Comparison of ENCODE assay signal across 1 cellular context in the genomic region with DNA sequence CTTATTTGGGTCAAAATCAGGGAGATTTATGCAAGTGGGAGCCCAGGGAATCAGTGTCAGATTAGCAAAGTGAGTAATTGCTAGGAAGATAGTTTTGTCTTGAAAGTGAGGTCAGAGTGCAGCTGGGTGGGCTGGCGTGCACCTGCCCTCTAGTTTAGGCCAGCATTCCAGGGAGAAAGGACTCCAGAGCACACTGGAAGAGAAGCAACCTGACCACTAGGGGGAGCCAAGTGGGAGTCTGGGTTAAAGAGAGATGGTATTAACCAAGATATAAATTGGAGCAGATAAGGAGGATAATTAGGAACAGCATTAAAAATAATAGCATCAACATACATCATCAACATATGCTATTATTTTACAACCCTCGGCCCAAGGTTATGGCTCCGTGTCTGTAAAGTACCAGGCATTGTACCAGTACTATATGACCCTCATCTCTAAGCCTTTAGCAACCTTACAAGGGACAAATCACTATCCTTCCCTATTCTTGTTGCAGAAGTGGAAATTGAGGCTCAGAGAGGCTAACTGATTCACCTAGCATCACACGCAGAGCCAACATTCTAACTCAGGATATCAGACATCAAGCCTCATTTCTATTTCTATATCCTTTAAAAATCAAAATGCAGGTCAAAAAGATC.
A peak's percentile ranks its signal among the peaks of the same experiment; 100 is the strongest.
TF ChIP-seq lines count a peak whose summit lies in the region.

No MANE protein-coding gene starts in this region.

TF ChIP-seq in H1, 55 proteins besides CTCF, POLR2A, EP300 and RAD21 (continued from another document):
- TF ChIP-seq ASH2L (IDR thresholded peaks at IDR 0.05; ENCODE audit: low read length) (no peak), TCF12 (IDR thresholded peaks at IDR 0.05; ENCODE audit: low read depth, low read length) (0 out of 2 replicates have a peak, but pooled peaks have one; percentile 49), EGR1 (IDR thresholded peaks at IDR 0.05; ENCODE audit: borderline replicate concordance, low read depth, low read length) (no peak), HDAC6 (IDR thresholded peaks at IDR 0.05; ENCODE audit: low read depth, low read length) (no peak)
- TF ChIP-seq, protein P1, sequence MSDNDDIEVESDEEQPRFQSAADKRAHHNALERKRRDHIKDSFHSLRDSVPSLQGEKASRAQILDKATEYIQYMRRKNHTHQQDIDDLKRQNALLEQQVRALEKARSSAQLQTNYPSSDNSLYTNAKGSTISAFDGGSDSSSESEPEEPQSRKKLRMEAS (IDR thresholded peaks at IDR 0.05): no peak
TF ChIP-seq in H1: peak in this region for 3.
